In genomic region chr2:117409443-117409842, GRCh38 we compare ENCODE assay signal across 20 cellular contexts.
DNase-seq lines count a peak whose midpoint lies in the region; ATAC-seq and TF ChIP-seq lines count a peak whose summit lies in the region.
"Had no signal": no experiment of that assay in that cellular context is flagged by ENCODE, and none has a peak within 500 bp of the region (broad histone marks: within the 10 kb centered on the region; RNA-seq: fewer than 3 reads in every experiment).

No MANE protein-coding gene starts in this region.

- H2BK5ac ChIP-seq in trophoblast cell (ENCODE audit: low read depth, low read length, poor library complexity), result no peak overlapping the region

- no peak overlapping the region for H3K27ac ChIP-seq in lung (ENCODE audit: low read depth in 1 of 2, low read length in 1 of 2)
- no peak overlapping the region for H3K27ac ChIP-seq in trophoblast cell (ENCODE audit: low read depth, low read length)
- H3K27ac ChIP-seq: 22Rv1, BLaER1, C4-2B had no signal

- no peak for DNase-seq in Calu3
- no peak for DNase-seq in lung (ENCODE audit: low spot score)
- DNase-seq in trophoblast cell, result no peak
- DNase-seq in DMS114 treated with DMSO at 0.1 percent for 48 hours (lab: John Stamatoyannopoulos, UW; ENCODE audit: unreplicated experiment), result no peak
- DNase-seq in inferior parietal cortex (ENCODE audit: extremely low spot score), result no peak
- DNase-seq in activated T-cell treated with anti-CD3 and anti-CD28 coated beads, Interleukin-2, amount 50 U/mL, for 4 hours, result no peak
- DNase-seq: Caco-2; CD4-positive, CD25-positive, alpha-beta regulatory T cell; CD8-positive, alpha-beta T cell; DMS 273 treated with DMSO at 0.1 percent for 48 hours; DMS53; DMS79 treated with DMSO at 0.1 percent for 48 hours; GF-D8; H9 had no signal

- no peak overlapping the region for H3K4me2 ChIP-seq in trophoblast cell (ENCODE audit: low read length)
- H3K4me2 ChIP-seq: BLaER1, GM23338 had no signal

- WGBS in lung, 2 donors, result 68 to 93% methylated on average over 4 of the region's 4 CpGs
- no CpG with 5 or more reads among the region's 4 CpGs for WGBS in trophoblast cell (ENCODE audit: extremely low coverage, insufficient coverage, insufficient read length)

- H2BK120ac ChIP-seq in trophoblast cell (ENCODE audit: insufficient read depth, low read length, poor library complexity), result no peak overlapping the region

- H3K36me3 ChIP-seq in lung (ENCODE audit: control insufficient read depth in 2 of 2, insufficient read depth in 2 of 2, low read length in 2 of 2) (no peaks in the 10 kb centered on the region), trophoblast cell (ENCODE audit: control insufficient read depth in 1 of 2, insufficient read depth in 2 of 2, low read length in 2 of 2) (no peaks in the 10 kb centered on the region)
- H3K36me3 ChIP-seq: BLaER1 had no signal

- H3K27me3 ChIP-seq in lung (ENCODE audit: control insufficient read depth, insufficient read depth) (no peaks in the 10 kb centered on the region), trophoblast cell (ENCODE audit: insufficient read depth, low read length) (no peaks in the 10 kb centered on the region)
- H3K27me3 ChIP-seq: BLaER1 had no signal

- H3K4ac ChIP-seq in trophoblast cell (ENCODE audit: low read depth, low read length), result no peak overlapping the region

- H2AFZ ChIP-seq in trophoblast cell (ENCODE audit: insufficient read depth, low read length, poor library complexity), result no peak overlapping the region
- H2AFZ ChIP-seq: GM23338 had no signal

- no peak overlapping the region for H3K4me3 Mint-ChIP-seq in Calu3 (ENCODE audit: low read depth, unreplicated experiment)
- no peak overlapping the region for H3K4me3 Mint-ChIP-seq in activated T-cell treated with anti-CD3 and anti-CD28 coated beads, Interleukin-2, amount 50 U/mL, for 4 hours
- H3K4me3 Mint-ChIP-seq: B cell; CD4-positive, CD25-positive, alpha-beta regulatory T cell; CD8-positive, alpha-beta T cell; GM23338; H9 had no signal

- H4K8ac ChIP-seq in trophoblast cell (ENCODE audit: low read depth, low read length), result no peak overlapping the region

- H3K9me3 ChIP-seq in lung (ENCODE audit: control insufficient read depth in 2 of 2, insufficient read depth in 1 of 2, low read length in 1 of 2), result no peaks in the 10 kb centered on the region
- no peaks in the 10 kb centered on the region for H3K9me3 ChIP-seq in trophoblast cell (ENCODE audit: insufficient read depth, low read depth, low read length)
- H3K9me3 ChIP-seq: BLaER1, Caco-2 had no signal

- peak; percentile 59 for ATAC-seq in lung (ENCODE audit: insufficient read depth, low FRiP score)
- no peak for ATAC-seq in activated T-cell treated with anti-CD3 and anti-CD28 coated beads, Interleukin-2, amount 50 U/mL, for 4 hours
- ATAC-seq: CD8-positive, alpha-beta T cell; GM23338; HCT116 had no signal

- no peak overlapping the region for H3K4me3 ChIP-seq in lung
- no peak overlapping the region for H3K4me3 ChIP-seq in trophoblast cell (ENCODE audit: low read depth, low read length)
- H3K4me3 ChIP-seq: BLaER1, GM23338 had no signal

- BruUV-seq in Calu3 (replicated peaks; lab: Mats Ljungman, UMichigan), result no TSS peak

- H2AK5ac ChIP-seq in trophoblast cell (ENCODE audit: low read length), result no peak overlapping the region

- CTCF ChIA-PET in Calu3 (lab: Charles Lee), result no interaction called here

- TF ChIP-seq CTCF in Calu3 (IDR thresholded peaks at IDR 0.05; ENCODE audit: unreplicated experiment) (no peak), lung (IDR thresholded peaks at IDR 0.05; ENCODE audit: control extremely low read depth, extremely low read depth) (no peak)

- peak overlapping the region; percentile 70 for H3K27ac Mint-ChIP-seq in Calu3 (ENCODE audit: unreplicated experiment)
- H3K27ac Mint-ChIP-seq: B cell; CD4-positive, CD25-positive, alpha-beta regulatory T cell; CD8-positive, alpha-beta T cell; GM23338; H9 had no signal

- H3K4me1 Mint-ChIP-seq in Calu3 (ENCODE audit: low read depth, unreplicated experiment), result peaks cover 49% of the 10 kb centered on the region
- H3K4me1 Mint-ChIP-seq in activated T-cell treated with anti-CD3 and anti-CD28 coated beads, Interleukin-2, amount 50 U/mL, for 4 hours (ENCODE audit: low read depth), result no peaks in the 10 kb centered on the region
- H3K4me1 Mint-ChIP-seq: B cell; CD4-positive, CD25-positive, alpha-beta regulatory T cell; GM23338; H9 had no signal

- H3K79me2 ChIP-seq in trophoblast cell (ENCODE audit: control insufficient read depth, insufficient read depth, low read length, poor library complexity), result no peaks in the 10 kb centered on the region

- no peaks in the 10 kb centered on the region for H3K27me3 Mint-ChIP-seq in Calu3 (ENCODE audit: unreplicated experiment)
- H3K27me3 Mint-ChIP-seq in activated T-cell treated with anti-CD3 and anti-CD28 coated beads, Interleukin-2, amount 50 U/mL, for 4 hours (ENCODE audit: low read depth), result no peaks in the 10 kb centered on the region
- H3K27me3 Mint-ChIP-seq: B cell; CD4-positive, CD25-positive, alpha-beta regulatory T cell had no signal

- H3K4me1 ChIP-seq in lung (ENCODE audit: control insufficient read depth in 2 of 2, insufficient read depth in 2 of 2, low read length in 2 of 2) (no peaks in the 10 kb centered on the region), trophoblast cell (ENCODE audit: control insufficient read depth in 1 of 2, insufficient read depth in 2 of 2, low read length in 2 of 2) (no peaks in the 10 kb centered on the region)
- H3K4me1 ChIP-seq: BLaER1, Caco-2 had no signal

- no peaks in the 10 kb centered on the region for H3K36me3 Mint-ChIP-seq in Calu3 (ENCODE audit: insufficient read depth, unreplicated experiment)
- H3K36me3 Mint-ChIP-seq in activated T-cell treated with anti-CD3 and anti-CD28 coated beads, Interleukin-2, amount 50 U/mL, for 4 hours (ENCODE audit: insufficient read depth), result no peaks in the 10 kb centered on the region
- H3K36me3 Mint-ChIP-seq: CD4-positive, CD25-positive, alpha-beta regulatory T cell; CD8-positive, alpha-beta T cell had no signal

- H3K23ac ChIP-seq in trophoblast cell (ENCODE audit: low read length), result peak overlapping the region; percentile 2

- no peak overlapping the region for H3K14ac ChIP-seq in trophoblast cell (ENCODE audit: low read length)

- no peak overlapping the region for H3K18ac ChIP-seq in trophoblast cell (ENCODE audit: low read length)

- no peaks in the 10 kb centered on the region for H3K79me1 ChIP-seq in trophoblast cell (ENCODE audit: low read length)

- H3K9me3 Mint-ChIP-seq in Calu3 (ENCODE audit: low read depth, unreplicated experiment), result peaks cover 8% of the 10 kb centered on the region
- H3K9me3 Mint-ChIP-seq in activated T-cell treated with anti-CD3 and anti-CD28 coated beads, Interleukin-2, amount 50 U/mL, for 4 hours, result peaks cover 4% of the 10 kb centered on the region
- H3K9me3 Mint-ChIP-seq: GM23338, H9 had no signal

- H4K91ac ChIP-seq in trophoblast cell (ENCODE audit: low read depth, low read length), result no peak overlapping the region

- no peak overlapping the region for H2BK12ac ChIP-seq in trophoblast cell (ENCODE audit: low read length)

- intact Hi-C loops in Calu3 (cut with micrococcal nuclease; ENCODE audit: unreplicated experiment), result loop anchor here (5.0 kb wide), 1 partner anchor 177 kb away; no protein-coding TSS in a partner anchor

- no peak overlapping the region for H4K12ac ChIP-seq in trophoblast cell (ENCODE audit: low read depth, low read length)

- H3K9ac ChIP-seq in trophoblast cell (ENCODE audit: low read length), result peak overlapping the region; percentile 23
- H3K9ac ChIP-seq: BLaER1 had no signal
